Comparison of ENCODE assay signal across 18 cellular contexts in genomic region chr3:29701326-29701983, GRCh38.
DNase-seq lines count a peak whose midpoint lies in the region; ATAC-seq, FAIRE-seq and TF ChIP-seq lines count a peak whose summit lies in the region.
"Had no signal": no experiment of that assay in that cellular context is flagged by ENCODE, and none has a peak within 500 bp of the region (broad histone marks: within the 10 kb centered on the region; RNA-seq: fewer than 3 reads in every experiment).

No MANE protein-coding gene starts in this region.

- no peak for TF ChIP-seq CTCF in kidney (IDR thresholded peaks at IDR 0.05; ENCODE audit: borderline replicate concordance, extremely low read depth, insufficient read depth)
- TF ChIP-seq CTCF in endodermal cell (conservative IDR thresholded peaks at IDR 0.05): no peak

- no peak overlapping the region for H3K18ac ChIP-seq in neuronal stem cell (ENCODE audit: low read length)

- H3K4me2 ChIP-seq in neuronal stem cell (ENCODE audit: insufficient read depth, low read length, poor library complexity, severe bottlenecking): no peak overlapping the region

- H3K23ac ChIP-seq in neuronal stem cell (ENCODE audit: low read depth, low read length, poor library complexity): no peak overlapping the region

- H3K4me1 ChIP-seq in kidney (ENCODE audit: control insufficient read depth in 1 of 2, insufficient read depth in 1 of 2, low read depth in 1 of 2, low read length in 2 of 2) (no peaks in the 10 kb centered on the region), neuronal stem cell (ENCODE audit: control insufficient read depth in 2 of 2, insufficient read depth in 1 of 2, low read depth in 1 of 2, low read length in 2 of 2) (peaks cover 0 to 6% of the 10 kb centered on the region in 2 donors), endodermal cell (ENCODE audit: control insufficient read depth, insufficient read depth, low read length) (no peaks in the 10 kb centered on the region)

- no peak overlapping the region for H2BK120ac ChIP-seq in neuronal stem cell (ENCODE audit: low read depth, low read length)

- FAIRE-seq in kidney (lab: Jason Lieb, UNC): no peak
- FAIRE-seq: A204.1, G401.6, GM12891, H1, HTR-8/SVneo had no signal

- no CpG with 5 or more reads among the region's 41 CpGs for WGBS in neuronal stem cell (ENCODE audit: extremely low coverage in 2 of 2, insufficient read length in 2 of 2, insufficient replicate concordance in 1 of 2), 2 donors
- 95 to 98% methylated on average over 19 to 41 of the region's 41 CpGs for WGBS in endodermal cell (ENCODE audit: insufficient coverage in 1 of 2, insufficient read length in 1 of 2), 2 experiments

- no peak overlapping the region for H3K14ac ChIP-seq in neuronal stem cell (ENCODE audit: low read length)

- peak; percentile 43 for ATAC-seq in stimulated activated naive CD8-positive, alpha-beta T cell treated with anti-CD3 and anti-CD28 coated beads, Interleukin-15, amount 100 ng/mL, for 72 hours
- no peak for ATAC-seq in stimulated activated naive CD8-positive, alpha-beta T cell treated with anti-CD3 and anti-CD28 coated beads, Interleukin-15, Interleukin-2, amounts not matched to agents 100 U/mL and 50 U/mL, for 24 hours

- no peak overlapping the region for H4K8ac ChIP-seq in neuronal stem cell (ENCODE audit: low read depth, low read length)

- H3K9me3 Mint-ChIP-seq in stimulated activated naive CD8-positive, alpha-beta T cell treated with anti-CD3 and anti-CD28 coated beads, Interleukin-15, amount 100 ng/mL, for 72 hours: peaks cover 0 to 10% of the 10 kb centered on the region in 2 donors
- peaks cover 12% of the 10 kb centered on the region for H3K9me3 Mint-ChIP-seq in endodermal cell

- H3K4me3 Mint-ChIP-seq in stimulated activated naive CD8-positive, alpha-beta T cell treated with anti-CD3 and anti-CD28 coated beads, Interleukin-15, amount 100 ng/mL, for 72 hours: no peak overlapping the region
- no peak overlapping the region for H3K4me3 Mint-ChIP-seq in endodermal cell
- H3K4me3 Mint-ChIP-seq: B cell; CD4-positive, alpha-beta T cell had no signal

- H2BK5ac ChIP-seq in neuronal stem cell (ENCODE audit: low read length): no peak overlapping the region

- H3K27me3 ChIP-seq in neuronal stem cell (ENCODE audit: control insufficient read depth in 3 of 3, insufficient read depth in 3 of 3, low read depth in 1 of 3, low read length in 3 of 3): no peaks in the 10 kb centered on the region
- no peaks in the 10 kb centered on the region for H3K27me3 ChIP-seq in endodermal cell (ENCODE audit: control insufficient read depth, insufficient read depth, low read length, poor library complexity, severe bottlenecking)

- H3K27ac Mint-ChIP-seq in stimulated activated naive CD8-positive, alpha-beta T cell treated with anti-CD3 and anti-CD28 coated beads, Interleukin-15, amount 100 ng/mL, for 72 hours: no peak overlapping the region
- H3K27ac Mint-ChIP-seq in endodermal cell: no peak overlapping the region
- H3K27ac Mint-ChIP-seq: B cell; CD4-positive, alpha-beta T cell had no signal

- no peak overlapping the region for H2BK12ac ChIP-seq in neuronal stem cell (ENCODE audit: low read length)

- H2AK5ac ChIP-seq in neuronal stem cell (ENCODE audit: low read depth, low read length): peak overlapping the region; percentile 70

- peaks cover 8% of the 10 kb centered on the region for H3K36me3 Mint-ChIP-seq in endodermal cell (ENCODE audit: low read depth)

- no peaks in the 10 kb centered on the region for H3K4me1 Mint-ChIP-seq in stimulated activated naive CD8-positive, alpha-beta T cell treated with anti-CD3 and anti-CD28 coated beads, Interleukin-15, amount 100 ng/mL, for 72 hours
- no peaks in the 10 kb centered on the region for H3K4me1 Mint-ChIP-seq in endodermal cell
- H3K4me1 Mint-ChIP-seq: B cell had no signal

- no peak for DNase-seq in stimulated activated naive CD8-positive, alpha-beta T cell treated with anti-CD3 and anti-CD28 coated beads, Interleukin-15, amount 100 ng/mL, for 72 hours
- no peak for DNase-seq in stimulated activated naive CD8-positive, alpha-beta T cell treated with anti-CD3 and anti-CD28 coated beads, Interleukin-15, Interleukin-2, amounts not matched to agents 100 U/mL and 50 U/mL, for 24 hours
- DNase-seq in kidney (peak; percentile 72), neuronal stem cell (ENCODE audit: low spot score) (no peak), HPDE6-E6E7 (ENCODE audit: extremely low spot score) (no peak), NCI-H748 (lab: John Stamatoyannopoulos, UW; ENCODE audit: unreplicated experiment) (no peak), endodermal cell (no peak)
- DNase-seq: C1 segment of cervical spinal cord; CD4-positive, alpha-beta T cell; DMS79 treated with DMSO at 0.1 percent for 48 hours; EL had no signal

- H3K4me3 ChIP-seq in kidney (ENCODE audit: low read length in 2 of 2) (no peak overlapping the region), neuronal stem cell (ENCODE audit: low read length in 2 of 2) (no peak overlapping the region), endodermal cell (ENCODE audit: low read length) (no peak overlapping the region)
- H3K4me3 ChIP-seq: HAP-1 had no signal

- no peaks in the 10 kb centered on the region for H3K9me3 ChIP-seq in kidney (ENCODE audit: control insufficient read depth in 1 of 2, low read length in 2 of 2)
- H3K9me3 ChIP-seq in neuronal stem cell (replicated peaks in 1 of 2; ENCODE audit: control insufficient read depth in 2 of 2, insufficient read depth in 1 of 2, low read depth in 1 of 2, low read length in 2 of 2): peaks cover 4 to 5% of the 10 kb centered on the region in 2 donors
- H3K9me3 ChIP-seq in endodermal cell (ENCODE audit: control insufficient read depth, low read length): peaks cover 6% of the 10 kb centered on the region
- H3K9me3 ChIP-seq: HAP-1 had no signal

- H3K9ac ChIP-seq in kidney (ENCODE audit: low read length in 2 of 2) (no peak overlapping the region), neuronal stem cell (ENCODE audit: low read depth, low read length, poor library complexity) (no peak overlapping the region), endodermal cell (ENCODE audit: extremely low read depth, low read length, poor library complexity, severe bottlenecking) (no peak overlapping the region)

- H3K79me1 ChIP-seq in neuronal stem cell (ENCODE audit: low read depth, low read length): no peaks in the 10 kb centered on the region

- no peak overlapping the region for H4K91ac ChIP-seq in neuronal stem cell (ENCODE audit: low read depth, low read length, poor library complexity)

- no peak overlapping the region for H3K4ac ChIP-seq in neuronal stem cell (ENCODE audit: low read length)

- H3K36me3 ChIP-seq in kidney (ENCODE audit: control insufficient read depth in 1 of 2, insufficient read depth in 2 of 2, low read length in 2 of 2): no peaks in the 10 kb centered on the region
- no peaks in the 10 kb centered on the region for H3K36me3 ChIP-seq in neuronal stem cell (replicated peaks in 1 of 2; ENCODE audit: control insufficient read depth in 2 of 2, insufficient read depth in 2 of 2, low read length in 2 of 2)
- no peaks in the 10 kb centered on the region for H3K36me3 ChIP-seq in endodermal cell (ENCODE audit: control insufficient read depth, insufficient read depth, low read length)
- H3K36me3 ChIP-seq: HAP-1 had no signal

- H2BK15ac ChIP-seq in neuronal stem cell (ENCODE audit: low read length): no peak overlapping the region

- H2AFZ ChIP-seq in neuronal stem cell (ENCODE audit: low read length): no peak overlapping the region

- intact Hi-C loops in kidney (cut with DNase I): no loop called here

- H3K27me3 Mint-ChIP-seq in stimulated activated naive CD8-positive, alpha-beta T cell treated with anti-CD3 and anti-CD28 coated beads, Interleukin-15, amount 100 ng/mL, for 72 hours: no peaks in the 10 kb centered on the region
- no peaks in the 10 kb centered on the region for H3K27me3 Mint-ChIP-seq in endodermal cell (ENCODE audit: insufficient read depth)
- H3K27me3 Mint-ChIP-seq: B cell; CD4-positive, alpha-beta T cell had no signal

- no peak overlapping the region for H3K27ac ChIP-seq in kidney (ENCODE audit: low read depth in 2 of 2, low read length in 2 of 2)
- H3K27ac ChIP-seq in neuronal stem cell (replicated peaks; ENCODE audit: low read length): no peak overlapping the region
- H3K27ac ChIP-seq in endodermal cell (ENCODE audit: low read depth, low read length): no peak overlapping the region
